ENCODE assay signal across 1 cellular context in the genomic region with DNA sequence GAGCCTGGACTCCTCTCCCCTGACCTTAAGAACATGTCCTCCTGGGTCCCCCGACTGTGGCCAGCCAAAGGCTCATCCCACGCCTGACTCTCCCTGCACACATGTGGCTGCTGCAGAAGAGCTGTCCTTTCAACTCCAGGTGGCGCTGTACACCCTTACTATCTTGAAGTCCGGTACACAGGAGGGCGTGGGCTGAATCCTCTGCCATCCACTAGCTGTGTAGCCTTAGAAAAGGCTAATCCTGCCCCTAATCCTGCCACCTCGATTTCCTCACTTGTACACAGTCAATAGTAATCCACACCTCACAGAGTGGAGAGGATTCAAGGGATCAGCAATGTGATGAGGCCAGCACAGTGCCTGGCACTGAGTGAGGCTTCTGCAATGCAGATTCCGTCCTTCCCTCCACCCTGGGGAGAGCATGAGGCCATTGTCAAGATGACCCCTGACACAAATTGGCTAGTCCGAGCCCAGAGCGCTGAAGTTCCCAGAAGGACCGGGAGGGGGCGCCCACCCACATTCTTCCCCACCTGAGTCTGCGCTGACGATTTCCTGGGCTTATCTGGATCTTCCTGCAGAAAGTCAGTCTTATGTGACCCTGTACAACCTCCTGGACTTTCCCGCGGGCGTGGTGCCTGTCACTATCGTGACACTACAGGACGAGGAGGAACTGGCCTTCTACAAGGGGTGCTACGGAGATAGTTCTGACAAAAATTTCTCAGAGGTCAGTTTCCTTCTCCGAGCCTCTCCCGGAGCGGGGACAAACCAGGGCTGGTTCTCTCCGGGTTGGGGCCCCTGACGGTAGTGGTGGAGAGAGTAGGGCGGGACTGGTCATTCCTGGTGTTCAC.
A peak's percentile ranks its signal among the peaks of the same experiment; 100 is the strongest.
TF ChIP-seq lines count a peak whose summit lies in the region.

No MANE protein-coding gene starts in this region.

TF ChIP-seq in SK-N-SH, 30 proteins besides CTCF, POLR2A, EP300 and RAD21 (continued from another document):
- TF ChIP-seq, protein P1, sequence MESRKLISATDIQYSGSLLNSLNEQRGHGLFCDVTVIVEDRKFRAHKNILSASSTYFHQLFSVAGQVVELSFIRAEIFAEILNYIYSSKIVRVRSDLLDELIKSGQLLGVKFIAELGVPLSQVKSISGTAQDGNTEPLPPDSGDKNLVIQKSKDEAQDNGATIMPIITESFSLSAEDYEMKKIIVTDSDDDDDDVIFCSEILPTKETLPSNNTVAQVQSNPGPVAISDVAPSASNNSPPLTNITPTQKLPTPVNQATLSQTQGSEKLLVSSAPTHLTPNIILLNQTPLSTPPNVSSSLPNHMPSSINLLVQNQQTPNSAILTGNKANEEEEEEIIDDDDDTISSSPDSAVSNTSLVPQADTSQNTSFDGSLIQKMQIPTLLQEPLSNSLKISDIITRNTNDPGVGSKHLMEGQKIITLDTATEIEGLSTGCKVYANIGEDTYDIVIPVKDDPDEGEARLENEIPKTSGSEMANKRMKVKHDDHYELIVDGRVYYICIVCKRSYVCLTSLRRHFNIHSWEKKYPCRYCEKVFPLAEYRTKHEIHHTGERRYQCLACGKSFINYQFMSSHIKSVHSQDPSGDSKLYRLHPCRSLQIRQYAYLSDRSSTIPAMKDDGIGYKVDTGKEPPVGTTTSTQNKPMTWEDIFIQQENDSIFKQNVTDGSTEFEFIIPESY (IDR thresholded peaks at IDR 0.05; ENCODE audit: borderline replicate concordance, low read depth) = no peak
- TF ChIP-seq CHD2 (IDR thresholded peaks at IDR 0.05; ENCODE audit: low read length, partially characterized antibody) = peak; percentile 22
TF ChIP-seq in SK-N-SH: peak in this region for 4.
